27 cellular contexts compared by ENCODE assay signal in genomic region chr17:6997171-6997570, GRCh38. TPM values are rescaled to one million over a fixed set of nuclear protein-coding genes. Genes with fewer than 3 reads are reported as not detected.
"Had no signal": no experiment of that assay in that cellular context is flagged by ENCODE, and none has a peak within 500 bp of the region (broad histone marks: within the 10 kb centered on the region; RNA-seq: fewer than 3 reads in every experiment).

No MANE protein-coding gene starts in this region.

- H3K4me3 ChIP-seq: gastroesophageal sphincter, lower lobe of right lung, ovary, right atrium auricular region, suprapubic skin, thyroid gland, upper lobe of right lung had no signal

- H3K27ac Mint-ChIP-seq: mesothelial cell of epicardium, natural killer cell had no signal

- H3K4me3 Mint-ChIP-seq: immature natural killer cell, memory B cell, mesothelial cell of epicardium, natural killer cell, neural crest cell had no signal

- H3K36me3 ChIP-seq: ovary had no signal

- H3K9me3 ChIP-seq: esophagus squamous epithelium, gastroesophageal sphincter, left ventricle myocardium inferior, lower lobe of right lung, ovary, right atrium auricular region, suprapubic skin, thyroid gland, upper lobe of right lung, vagina had no signal

- H3K27me3 ChIP-seq: esophagus squamous epithelium, ovary, right atrium auricular region, suprapubic skin, thyroid gland, upper lobe of right lung, vagina had no signal

- H3K27me3 Mint-ChIP-seq: memory B cell had no signal

- ATAC-seq: gastroesophageal sphincter; natural killer cell; stimulated activated naive CD8-positive, alpha-beta T cell treated with anti-CD3 and anti-CD28 coated beads, Interleukin-15, Interleukin-2, amounts not matched to agents 100 U/mL and 50 U/mL, for 24 hours had no signal

- H3K9me3 Mint-ChIP-seq: immature natural killer cell, memory B cell, mesothelial cell of epicardium, natural killer cell, neural crest cell had no signal

- DNase-seq: cortex of kidney; effector memory CD4-positive, alpha-beta T cell; esophagus squamous epithelium; immature natural killer cell; left cardiac atrium; left ventricle myocardium inferior; lower lobe of right lung; natural killer cell; nucleus accumbens; small intestine; stimulated activated CD4-positive, alpha-beta T cell treated with anti-CD3 and anti-CD28 coated beads, Interleukin-12 subunit alpha, Interleukin-12 subunit beta, amount 100 ng/mL, for 4 hours; stimulated activated CD4-positive, alpha-beta T cell treated with anti-CD3 and anti-CD28 coated beads, Interleukin-2, amount 100 ng/mL, for 48 hours; stimulated activated naive CD8-positive, alpha-beta T cell treated with anti-CD3 and anti-CD28 coated beads, Interleukin-15, Interleukin-2, amounts not matched to agents 100 U/mL and 50 U/mL, for 24 hours; thyroid gland; upper lobe of right lung had no signal

- H3K27ac ChIP-seq: epithelial cell of prostate, gastroesophageal sphincter, left ventricle myocardium inferior, lower lobe of right lung, ovary, right atrium auricular region, suprapubic skin, thyroid gland, upper lobe of right lung, vagina had no signal

RNA-seq across cellular contexts. Expression of gene ALOX12, which starts 1.3 kb away (rescaled TPM):
- total RNA-seq: left ventricle myocardium inferior, mucosa of gallbladder, myocyte, thyroid gland had no signal

RNA-seq across cellular contexts. Expression of gene BCL6B, which starts 25.7 kb away (rescaled TPM):
- total RNA-seq: mesothelial cell of epicardium, myocyte had no signal
- polyA plus RNA-seq: keratinocyte had no signal

RNA-seq across cellular contexts. Expression of gene SLC16A11, which starts 46.7 kb away (rescaled TPM):
- total RNA-seq: neural crest cell, vagina had no signal
- polyA plus RNA-seq: keratinocyte had no signal
